ENCODE assay signal across 15 cellular contexts in the genomic region with DNA sequence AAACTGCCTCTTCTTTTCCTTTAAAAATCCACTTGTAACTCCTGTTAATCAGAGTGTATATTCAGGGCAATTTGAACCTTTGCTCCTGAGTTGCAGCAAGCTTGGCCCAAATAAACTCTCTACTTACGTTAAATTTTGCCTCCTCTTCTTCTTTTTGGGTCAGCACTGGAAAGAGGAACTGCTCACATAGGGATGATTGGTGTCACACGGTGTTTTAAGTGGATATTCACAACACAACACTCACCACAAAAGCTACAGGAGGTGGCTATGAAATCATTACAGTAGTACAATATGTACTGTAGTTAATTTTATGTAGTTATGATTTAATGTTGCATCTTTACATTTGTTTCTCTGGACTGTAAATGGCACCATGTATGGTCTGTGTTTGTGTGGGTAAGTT.
"Had no signal": no experiment of that assay in that cellular context is flagged by ENCODE, and none has a peak within 500 bp of the region (broad histone marks: within the 10 kb centered on the region; RNA-seq: fewer than 3 reads in every experiment).

No MANE protein-coding gene starts in this region.

- H3K9me3 ChIP-seq: pancreas, thyroid gland had no signal

- H3K36me3 ChIP-seq: lower lobe of right lung, neural progenitor cell, pancreas, thyroid gland, uterus had no signal

- H3K4me3 ChIP-seq: gastroesophageal sphincter, lower lobe of right lung, neural progenitor cell, pancreas, thyroid gland, uterus had no signal

- H3K4me2 ChIP-seq: neural progenitor cell had no signal

- H3K27me3 ChIP-seq: gastroesophageal sphincter, neural progenitor cell, pancreas, thyroid gland, uterus had no signal

- H3K4me1 ChIP-seq: neural progenitor cell, uterus had no signal

- H3K27me3 Mint-ChIP-seq: activated CD4-positive, alpha-beta memory T cell treated with anti-CD3 and anti-CD28 coated beads, Interleukin-2, amount 10 ng/mL, durations not matched to agents 7 days and 5 days had no signal

- H3K4me1 Mint-ChIP-seq: neural progenitor cell, WTC11 had no signal

- H3K4me3 Mint-ChIP-seq: activated CD4-positive, alpha-beta memory T cell treated with anti-CD3 and anti-CD28 coated beads, Interleukin-2, amount 10 ng/mL, durations not matched to agents 7 days and 5 days; neural progenitor cell; WTC11 had no signal

- H3K9me3 Mint-ChIP-seq: neural progenitor cell, WTC11 had no signal

- H3K9ac ChIP-seq: neural progenitor cell had no signal

- H3K27ac ChIP-seq: lower lobe of right lung, neural progenitor cell, pancreas, thyroid gland, uterus had no signal

- H3K27ac Mint-ChIP-seq: neural progenitor cell, WTC11 had no signal

- ATAC-seq: gastroesophageal sphincter; lower lobe of right lung; pancreas; stimulated activated effector memory CD8-positive, alpha-beta T cell treated with anti-CD3 and anti-CD28 coated beads, Interleukin-12 subunit alpha, Interleukin-12 subunit beta, amount 100 ng/mL, for 72 hours; WTC11 had no signal

- H2AFZ ChIP-seq: neural progenitor cell had no signal

- DNase-seq: activated CD4-positive, alpha-beta memory T cell treated with anti-CD3 and anti-CD28 coated beads, Interleukin-2, amount 10 ng/mL, durations not matched to agents 7 days and 5 days; activated CD4-positive, alpha-beta T cell treated with anti-CD3 and anti-CD28 coated beads for 4 hours; activated effector memory CD4-positive, alpha-beta T cell treated with anti-CD3 and anti-CD28 coated beads, Interleukin-2, amount 50 U/mL, for 16 hours; activated T-cell treated with anti-CD3 and anti-CD28 coated beads, Interleukin-2, amount 50 U/mL, for 4 hours; left colon; lower lobe of right lung; pancreas; retina; T-helper 2 cell; thyroid gland; uterus had no signal

- H3K36me3 Mint-ChIP-seq: neural progenitor cell, WTC11 had no signal
